ENCODE assay signal across 28 cellular contexts in genomic region chrX:12722314-12722713, GRCh38.
"Had no signal": no experiment of that assay in that cellular context is flagged by ENCODE, and none has a peak within 500 bp of the region (broad histone marks: within the 10 kb centered on the region; RNA-seq: fewer than 3 reads in every experiment).

No MANE protein-coding gene starts in this region.

- H3K27ac ChIP-seq: colonic mucosa, coronary artery, dorsolateral prefrontal cortex, epithelial cell of prostate, esophagus muscularis mucosa, esophagus squamous epithelium, foreskin keratinocyte, gastrocnemius medialis, gastroesophageal sphincter, heart left ventricle, heart right ventricle, hepatocyte had no signal

- H3K36me3 ChIP-seq: colonic mucosa, esophagus muscularis mucosa, esophagus squamous epithelium, gastrocnemius medialis, gastroesophageal sphincter, heart left ventricle, heart right ventricle had no signal

- H3K9me3 Mint-ChIP-seq: dendritic cell treated with granulocyte-macrophage colony-stimulating factor and Interleukin-4, amounts not matched to agents 40 ng/mL and 50 ng/mL, for 4 days; effector memory CD8-positive, alpha-beta T cell had no signal

- FAIRE-seq: endometrium, endothelial cell of umbilical vein had no signal

- H3K4me3 ChIP-seq: colonic mucosa, coronary artery, dorsolateral prefrontal cortex, esophagus muscularis mucosa, esophagus squamous epithelium, gastrocnemius medialis, gastroesophageal sphincter, heart left ventricle, heart right ventricle, hepatocyte had no signal

- DNase-seq: colonic mucosa; cortex of kidney; dermis blood vessel endothelial cell; dorsolateral prefrontal cortex; effector CD4-positive, alpha-beta T cell; effector CD8-positive, alpha-beta T cell; effector memory CD4-positive, alpha-beta T cell; effector memory CD8-positive, alpha-beta T cell; endodermal cell; erythroblast; esophagus squamous epithelium; foreskin fibroblast; foreskin keratinocyte; foreskin melanocyte; gastrocnemius medialis; glutamatergic neuron; head of caudate nucleus; heart left ventricle; heart right ventricle had no signal

- H3K4me3 Mint-ChIP-seq: dendritic cell treated with granulocyte-macrophage colony-stimulating factor and Interleukin-4, amounts not matched to agents 40 ng/mL and 50 ng/mL, for 4 days; effector memory CD8-positive, alpha-beta T cell; endodermal cell had no signal

- H3K27ac Mint-ChIP-seq: dendritic cell treated with granulocyte-macrophage colony-stimulating factor and Interleukin-4, amounts not matched to agents 40 ng/mL and 50 ng/mL, for 4 days; effector memory CD8-positive, alpha-beta T cell; endodermal cell had no signal

- H3K4me1 ChIP-seq: colonic mucosa, esophagus muscularis mucosa, esophagus squamous epithelium, foreskin keratinocyte, gastrocnemius medialis, gastroesophageal sphincter, heart left ventricle, heart right ventricle had no signal

- ATAC-seq: effector memory CD8-positive, alpha-beta T cell; esophagus mucosa; foreskin keratinocyte; gastrocnemius medialis; gastroesophageal sphincter; heart left ventricle; heart right ventricle had no signal

- H3K79me2 ChIP-seq: hepatocyte had no signal

- H3K27me3 ChIP-seq: colonic mucosa, esophagus muscularis mucosa, esophagus squamous epithelium, foreskin keratinocyte, gastrocnemius medialis, gastroesophageal sphincter, hepatocyte had no signal

- H3K9me3 ChIP-seq: colonic mucosa, esophagus muscularis mucosa, esophagus squamous epithelium, gastrocnemius medialis, gastroesophageal sphincter, heart left ventricle, heart right ventricle had no signal

- H2AFZ ChIP-seq: hepatocyte had no signal

- H3K4me2 ChIP-seq: hepatocyte had no signal

- H3K4me1 Mint-ChIP-seq: endodermal cell had no signal
